In the genomic region with DNA sequence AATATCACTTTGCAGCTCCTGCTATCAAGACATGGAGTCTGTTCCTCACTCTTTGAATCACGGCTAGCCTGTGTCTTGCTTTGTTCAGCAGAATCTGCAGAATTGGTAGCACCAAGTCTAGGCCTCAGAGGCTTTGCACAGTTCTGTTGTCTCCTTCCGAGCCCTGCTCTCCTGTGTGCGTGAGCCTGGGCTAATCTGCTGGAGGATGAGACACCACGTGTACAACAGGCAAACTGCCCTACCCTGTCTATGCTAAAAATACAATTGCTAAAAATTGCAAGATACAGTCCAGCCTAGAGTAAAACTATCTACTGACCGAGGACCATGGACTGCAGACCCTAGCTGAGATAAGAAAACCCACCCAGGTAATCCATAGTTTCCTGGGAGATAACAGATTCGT, we compare ENCODE assay signal across 27 cellular contexts.
"Had no signal": no experiment of that assay in that cellular context is flagged by ENCODE, and none has a peak within 500 bp of the region (broad histone marks: within the 10 kb centered on the region; RNA-seq: fewer than 3 reads in every experiment).

No MANE protein-coding gene starts in this region.

- DNase-seq: dermis blood vessel endothelial cell; effector memory CD4-positive, alpha-beta T cell; erythroblast; esophagus squamous epithelium; foreskin melanocyte; glutamatergic neuron; kidney; left lung; lower lobe of right lung; natural killer cell; occipital lobe; ovary; posterior cingulate gyrus; psoas muscle; right lobe of liver; small intestine; stimulated activated CD4-positive, alpha-beta T cell treated with anti-CD3 and anti-CD28 coated beads, Interleukin-15, amount 100 ng/mL, for 24 hours; stimulated activated CD4-positive, alpha-beta T cell treated with anti-CD3 and anti-CD28 coated beads, Interleukin-2, amount 100 ng/mL, for 48 hours; stimulated activated CD8-positive, alpha-beta memory T cell treated with anti-CD3 and anti-CD28 coated beads, Interleukin-4, amount 100 ng/mL, for 48 hours; stimulated activated naive CD4-positive, alpha-beta T cell treated with Interleukin-2 at 50 U/mL for 16 hours; stomach; thyroid gland; trophoblast cell had no signal

- H3K36me3 Mint-ChIP-seq: memory B cell, natural killer cell had no signal

- H3K4me3 ChIP-seq: coronary artery, esophagus squamous epithelium, left lung, lower lobe of right lung, ovary, psoas muscle, right lobe of liver, stomach, thyroid gland, vagina had no signal

- H3K27ac ChIP-seq: coronary artery, esophagus squamous epithelium, left lung, lower lobe of right lung, ovary, psoas muscle, right lobe of liver, stomach, thyroid gland, vagina had no signal

- H3K9me3 Mint-ChIP-seq: memory B cell, natural killer cell had no signal

- H3K27ac Mint-ChIP-seq: memory B cell, natural killer cell had no signal

- H3K9me3 ChIP-seq: esophagus squamous epithelium, left lung, lower lobe of right lung, ovary, psoas muscle, right lobe of liver, stomach, thyroid gland, vagina had no signal

- H3K4me1 Mint-ChIP-seq: memory B cell, natural killer cell had no signal

- H3K36me3 ChIP-seq: esophagus squamous epithelium, left lung, lower lobe of right lung, ovary, right lobe of liver, stomach, thyroid gland, vagina had no signal

- H3K4me1 ChIP-seq: left lung, lower lobe of right lung, psoas muscle, right lobe of liver, stomach, thyroid gland had no signal

- H3K4me3 Mint-ChIP-seq: memory B cell, natural killer cell had no signal

- H3K27me3 ChIP-seq: ovary, right lobe of liver, thyroid gland, vagina had no signal

- FAIRE-seq: endometrium, kidney, small intestine had no signal

- ATAC-seq: left lung, lower lobe of right lung, natural killer cell, psoas muscle, right lobe of liver had no signal
